Comparison of ENCODE assay signal across 16 cellular contexts in the genomic region with DNA sequence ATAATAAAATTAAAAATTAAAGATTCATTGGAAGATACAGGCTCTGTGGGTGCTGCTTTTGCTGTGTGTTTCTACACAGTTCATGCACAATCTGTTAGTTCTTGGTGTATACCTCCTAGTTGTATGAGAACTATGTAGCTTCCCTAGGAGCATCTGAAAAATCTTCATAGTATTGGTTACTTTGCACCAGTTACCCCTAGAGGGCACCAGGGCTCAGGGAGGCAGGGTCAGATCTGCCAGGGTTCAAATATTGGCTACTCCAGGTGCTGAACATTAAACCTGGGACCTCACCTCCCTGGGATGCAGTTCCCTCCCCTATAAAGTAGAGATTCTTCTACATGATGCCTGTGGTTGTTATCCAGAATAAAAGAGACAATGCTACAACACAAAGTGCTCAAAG.
DNase-seq lines count a peak whose midpoint lies in the region; ATAC-seq and TF ChIP-seq lines count a peak whose summit lies in the region.
"Had no signal": no experiment of that assay in that cellular context is flagged by ENCODE, and none has a peak within 500 bp of the region (broad histone marks: within the 10 kb centered on the region; RNA-seq: fewer than 3 reads in every experiment).

No MANE protein-coding gene starts in this region.

- H3K9me3 ChIP-seq in RWPE2 (ENCODE audit: severe bottlenecking): no peaks in the 10 kb centered on the region

- H3K27me3 Mint-ChIP-seq in glutamatergic neuron (ENCODE audit: unreplicated experiment): peaks cover 2% of the 10 kb centered on the region
- H3K27me3 Mint-ChIP-seq: activated CD4-positive, alpha-beta memory T cell treated with anti-CD3 and anti-CD28 coated beads for 36 hours; T-helper 17 cell had no signal

- H3K4me1 ChIP-seq in RWPE2 (ENCODE audit: insufficient read depth, poor library complexity, severe bottlenecking): no peaks in the 10 kb centered on the region

- no peak overlapping the region for H3K4me3 ChIP-seq in GM12875 (ENCODE audit: low read depth, low read length)
- no peak overlapping the region for H3K4me3 ChIP-seq in RWPE2 (ENCODE audit: severe bottlenecking)

- no peak overlapping the region for H3K27ac ChIP-seq in RWPE2 (ENCODE audit: poor library complexity, severe bottlenecking)

- H3K27me3 ChIP-seq in RWPE2 (ENCODE audit: insufficient read depth, poor library complexity, severe bottlenecking): no peaks in the 10 kb centered on the region

- no peak overlapping the region for H3K4me3 Mint-ChIP-seq in glutamatergic neuron (ENCODE audit: unreplicated experiment)
- H3K4me3 Mint-ChIP-seq: activated CD4-positive, alpha-beta memory T cell treated with anti-CD3 and anti-CD28 coated beads for 36 hours; T-helper 17 cell had no signal

- TF ChIP-seq CTCF in GM12875 (IDR thresholded peaks at IDR 0.05; ENCODE audit: borderline replicate concordance, insufficient read depth, low read depth, low read length): 0 out of 2 replicates have a peak, but pooled peaks have one; percentile 19
- TF ChIP-seq CTCF in RWPE2 (IDR thresholded peaks at IDR 0.05; ENCODE audit: poor library complexity, severe bottlenecking): peak; percentile 22
- TF ChIP-seq CTCF in glutamatergic neuron (IDR thresholded peaks at IDR 0.05; ENCODE audit: partially characterized antibody, unreplicated experiment): peak; percentile 29

- DNase-seq in AG08395 (ENCODE audit: low spot score): peak; percentile 18
- no peak for DNase-seq in RWPE2 (ENCODE audit: low spot score)
- no peak for DNase-seq in glutamatergic neuron
- DNase-seq in DMS53 treated with DMSO at 0.1 percent for 48 hours (lab: John Stamatoyannopoulos, UW; ENCODE audit: unreplicated experiment): no peak
- DNase-seq in middle frontal gyrus (ENCODE audit: extremely low spot score, low spot score): no peak
- DNase-seq: activated CD4-positive, alpha-beta memory T cell treated with anti-CD3 and anti-CD28 coated beads for 36 hours; activated naive CD4-positive, alpha-beta T cell; COR-L47; NCI-H1417; NK-92 treated with Interleukin-12 subunit alpha and Interleukin-12 subunit beta, amount 100 ng/mL, for 24 hours; stimulated activated CD4-positive, alpha-beta T cell treated with anti-CD3 and anti-CD28 coated beads, Interleukin-2, amount 100 ng/mL, for 48 hours; stimulated activated naive CD4-positive, alpha-beta T cell treated with Interleukin-2 at 50 U/mL for 16 hours; T-helper 17 cell had no signal

- no peak for ATAC-seq in RWPE2 (ENCODE audit: low read depth)
- ATAC-seq in HG02885 (IDR thresholded peaks at IDR 0.05; ENCODE audit: poor library complexity, unreplicated experiment): no peak
- no peak for ATAC-seq in GM18868 (IDR thresholded peaks at IDR 0.05; ENCODE audit: unreplicated experiment)
- ATAC-seq: T-helper 17 cell had no signal

- H3K27ac Mint-ChIP-seq in glutamatergic neuron (ENCODE audit: unreplicated experiment): no peak overlapping the region
- H3K27ac Mint-ChIP-seq: activated CD4-positive, alpha-beta memory T cell treated with anti-CD3 and anti-CD28 coated beads for 36 hours; T-helper 17 cell had no signal

- H3K36me3 Mint-ChIP-seq in glutamatergic neuron (ENCODE audit: unreplicated experiment): no peaks in the 10 kb centered on the region
- H3K36me3 Mint-ChIP-seq: activated CD4-positive, alpha-beta memory T cell treated with anti-CD3 and anti-CD28 coated beads for 36 hours had no signal

- no peaks in the 10 kb centered on the region for H3K9me3 Mint-ChIP-seq in glutamatergic neuron (ENCODE audit: unreplicated experiment)

- no peaks in the 10 kb centered on the region for H3K36me3 ChIP-seq in RWPE2 (ENCODE audit: low read depth)

- H3K4me1 Mint-ChIP-seq in glutamatergic neuron (ENCODE audit: low read depth, unreplicated experiment): no peaks in the 10 kb centered on the region
- H3K4me1 Mint-ChIP-seq: T-helper 17 cell had no signal
